8 cellular contexts compared by ENCODE assay signal in the genomic region with DNA sequence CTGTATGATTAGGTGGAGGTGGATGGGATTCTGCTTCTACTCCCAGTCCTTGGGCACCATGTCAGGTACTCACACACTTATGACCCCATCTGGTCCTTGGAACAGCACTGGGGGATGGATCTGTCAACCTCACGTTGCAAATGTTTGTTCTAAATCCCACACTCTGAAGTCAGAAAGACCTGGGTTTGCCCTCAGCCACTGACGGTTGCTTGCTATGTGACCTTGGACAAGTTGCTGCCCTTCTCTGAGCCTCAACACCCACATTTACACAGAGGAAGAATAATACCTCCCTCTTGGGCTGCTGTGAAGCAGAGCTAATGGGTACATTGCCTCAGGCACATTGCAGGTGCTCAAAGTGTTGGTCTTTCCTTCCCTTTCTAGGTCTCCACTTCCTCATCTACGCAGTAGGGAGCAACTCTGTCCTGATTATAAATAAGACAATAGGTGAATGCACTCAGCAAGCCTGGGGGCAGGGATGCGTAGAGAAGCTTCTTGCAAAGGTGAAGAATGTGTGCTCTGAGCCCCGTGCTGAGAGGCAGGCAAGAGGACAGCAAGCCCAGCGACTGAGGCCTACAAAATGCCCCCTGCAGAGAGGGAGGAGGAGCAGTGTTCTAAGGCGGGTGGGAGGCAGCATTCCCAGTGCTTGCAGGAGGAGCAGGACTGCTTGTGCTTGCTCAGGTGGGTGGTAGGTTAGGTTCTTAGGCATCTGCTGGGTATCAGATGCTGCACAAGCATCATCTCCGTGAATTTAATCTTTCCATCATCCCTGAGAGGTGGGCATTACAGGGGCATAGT. TPM values are rescaled to one million over a fixed set of nuclear protein-coding genes. Genes with fewer than 3 reads are reported as not detected.
"Had no signal": no experiment of that assay in that cellular context is flagged by ENCODE, and none has a peak within 500 bp of the region (broad histone marks: within the 10 kb centered on the region; RNA-seq: fewer than 3 reads in every experiment).

No MANE protein-coding gene starts in this region.

RNA-seq across cellular contexts. Expression of a gene that starts 21.8 kb away (rescaled TPM):
- total RNA-seq: activated B cell treated with CpG ODN at 0.5 μM for 24 hours; activated CD4-positive, alpha-beta T cell treated with anti-CD3 and anti-CD28 coated beads, Interleukin-2, amount 10 ng/mL, durations not matched to agents 24 days and 14 days; activated CD8-positive, alpha-beta memory T cell treated with anti-CD3 and anti-CD28 coated beads, Interleukin-2, amount 10 ng/mL, durations not matched to agents 7 days and 5 days; activated naive CD4-positive, alpha-beta T cell treated with anti-CD3 and anti-CD28 coated beads for 36 hours; activated T-helper 17 cell treated with anti-CD3 and anti-CD28 coated beads, Interleukin-2, amount 50 U/mL, for 72 hours; astrocyte; K562; T-helper 17 cell had no signal
